In the genomic region with DNA sequence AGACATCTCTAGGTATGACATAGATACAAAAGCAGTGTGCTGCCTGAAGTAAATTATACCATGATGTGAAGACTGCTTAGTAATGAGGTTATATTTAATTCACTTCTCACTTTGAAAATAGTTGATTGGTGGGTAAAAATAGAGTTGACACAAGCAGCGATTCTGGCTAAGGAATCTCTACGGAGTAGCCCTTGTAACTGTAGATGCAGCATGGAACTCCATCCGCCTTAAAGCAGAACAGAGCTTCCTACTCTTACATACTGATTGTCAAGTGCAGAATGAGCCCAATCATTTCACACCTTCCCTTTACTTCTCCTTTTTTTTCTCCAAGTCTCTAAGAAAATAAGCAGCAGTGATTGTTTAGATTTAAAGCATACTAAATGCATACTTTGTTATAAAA, we compare ENCODE assay signal across 3 cellular contexts.
TF ChIP-seq lines count a peak whose summit lies in the region.

No MANE protein-coding gene starts in this region.

TF ChIP-seq in SK-N-SH, 30 proteins besides CTCF, POLR2A, EP300 and RAD21 (continued from another document):
- no peak for TF ChIP-seq ZBTB33 (IDR thresholded peaks at IDR 0.05; ENCODE audit: borderline replicate concordance, low read depth)
- TF ChIP-seq GATA2 (CRISPR knock-in tag; IDR thresholded peaks at IDR 0.05): no peak
- TF ChIP-seq NRF1 (IDR thresholded peaks at IDR 0.05; ENCODE audit: low read depth, low read length): no peak

TF ChIP-seq in SK-N-SH treated with all-trans-retinoic acid at 6 μM for 48 hours, 23 proteins besides CTCF, POLR2A, EP300 and RAD21 (continued from another document):
- no peak for TF ChIP-seq CSRNP3 (CRISPR knock-in tag; IDR thresholded peaks at IDR 0.05)
- no peak for TF ChIP-seq ZNF8 (CRISPR knock-in tag; IDR thresholded peaks at IDR 0.05)
- no peak for TF ChIP-seq SNAI2 (CRISPR knock-in tag; IDR thresholded peaks at IDR 0.05)
TF ChIP-seq in SK-N-SH treated with all-trans-retinoic acid at 6 μM for 48 hours: peak in this region for 0.

TF ChIP-seq in neural cell, 6 proteins besides CTCF, POLR2A, EP300 and RAD21 (continued from another document):
- TF ChIP-seq, protein P1, sequence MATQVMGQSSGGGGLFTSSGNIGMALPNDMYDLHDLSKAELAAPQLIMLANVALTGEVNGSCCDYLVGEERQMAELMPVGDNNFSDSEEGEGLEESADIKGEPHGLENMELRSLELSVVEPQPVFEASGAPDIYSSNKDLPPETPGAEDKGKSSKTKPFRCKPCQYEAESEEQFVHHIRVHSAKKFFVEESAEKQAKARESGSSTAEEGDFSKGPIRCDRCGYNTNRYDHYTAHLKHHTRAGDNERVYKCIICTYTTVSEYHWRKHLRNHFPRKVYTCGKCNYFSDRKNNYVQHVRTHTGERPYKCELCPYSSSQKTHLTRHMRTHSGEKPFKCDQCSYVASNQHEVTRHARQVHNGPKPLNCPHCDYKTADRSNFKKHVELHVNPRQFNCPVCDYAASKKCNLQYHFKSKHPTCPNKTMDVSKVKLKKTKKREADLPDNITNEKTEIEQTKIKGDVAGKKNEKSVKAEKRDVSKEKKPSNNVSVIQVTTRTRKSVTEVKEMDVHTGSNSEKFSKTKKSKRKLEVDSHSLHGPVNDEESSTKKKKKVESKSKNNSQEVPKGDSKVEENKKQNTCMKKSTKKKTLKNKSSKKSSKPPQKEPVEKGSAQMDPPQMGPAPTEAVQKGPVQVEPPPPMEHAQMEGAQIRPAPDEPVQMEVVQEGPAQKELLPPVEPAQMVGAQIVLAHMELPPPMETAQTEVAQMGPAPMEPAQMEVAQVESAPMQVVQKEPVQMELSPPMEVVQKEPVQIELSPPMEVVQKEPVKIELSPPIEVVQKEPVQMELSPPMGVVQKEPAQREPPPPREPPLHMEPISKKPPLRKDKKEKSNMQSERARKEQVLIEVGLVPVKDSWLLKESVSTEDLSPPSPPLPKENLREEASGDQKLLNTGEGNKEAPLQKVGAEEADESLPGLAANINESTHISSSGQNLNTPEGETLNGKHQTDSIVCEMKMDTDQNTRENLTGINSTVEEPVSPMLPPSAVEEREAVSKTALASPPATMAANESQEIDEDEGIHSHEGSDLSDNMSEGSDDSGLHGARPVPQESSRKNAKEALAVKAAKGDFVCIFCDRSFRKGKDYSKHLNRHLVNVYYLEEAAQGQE (IDR thresholded peaks at IDR 0.05; ENCODE audit: borderline replicate concordance): no peak
- no peak for TF ChIP-seq POLR2AphosphoS5 (IDR thresholded peaks at IDR 0.05)
TF ChIP-seq in neural cell: peak in this region for 0.
